Comparison of ENCODE assay signal across 1 cellular context in the genomic region with DNA sequence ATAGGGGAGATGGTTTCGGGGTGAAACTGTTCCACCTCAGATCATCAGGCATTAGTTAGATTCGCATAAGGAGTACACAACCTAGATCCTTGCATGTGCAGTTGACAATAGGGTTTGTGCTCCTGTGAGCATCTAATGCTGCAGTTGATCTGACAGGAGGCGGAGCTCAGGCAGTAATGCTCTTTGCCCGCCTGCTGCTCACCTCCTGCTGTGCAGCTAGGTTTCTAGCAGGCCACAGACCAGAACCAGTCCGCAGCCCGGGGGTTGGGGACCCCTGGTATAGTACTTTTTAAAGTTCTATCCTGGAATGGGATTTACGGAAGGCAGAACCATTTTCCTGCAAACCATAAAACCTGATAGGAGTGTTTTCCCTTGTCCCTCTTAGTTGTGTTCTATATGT.
TF ChIP-seq lines count a peak whose summit lies in the region.

No MANE protein-coding gene starts in this region.

TF ChIP-seq in IMR-90, 13 proteins besides CTCF, POLR2A, EP300 and RAD21 (continued from another document):
- TF ChIP-seq, protein P1, sequence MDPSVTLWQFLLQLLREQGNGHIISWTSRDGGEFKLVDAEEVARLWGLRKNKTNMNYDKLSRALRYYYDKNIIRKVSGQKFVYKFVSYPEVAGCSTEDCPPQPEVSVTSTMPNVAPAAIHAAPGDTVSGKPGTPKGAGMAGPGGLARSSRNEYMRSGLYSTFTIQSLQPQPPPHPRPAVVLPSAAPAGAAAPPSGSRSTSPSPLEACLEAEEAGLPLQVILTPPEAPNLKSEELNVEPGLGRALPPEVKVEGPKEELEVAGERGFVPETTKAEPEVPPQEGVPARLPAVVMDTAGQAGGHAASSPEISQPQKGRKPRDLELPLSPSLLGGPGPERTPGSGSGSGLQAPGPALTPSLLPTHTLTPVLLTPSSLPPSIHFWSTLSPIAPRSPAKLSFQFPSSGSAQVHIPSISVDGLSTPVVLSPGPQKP (IDR thresholded peaks at IDR 0.05; ENCODE audit: borderline replicate concordance, low read depth, low read length), result no peak
- TF ChIP-seq, protein P2, sequence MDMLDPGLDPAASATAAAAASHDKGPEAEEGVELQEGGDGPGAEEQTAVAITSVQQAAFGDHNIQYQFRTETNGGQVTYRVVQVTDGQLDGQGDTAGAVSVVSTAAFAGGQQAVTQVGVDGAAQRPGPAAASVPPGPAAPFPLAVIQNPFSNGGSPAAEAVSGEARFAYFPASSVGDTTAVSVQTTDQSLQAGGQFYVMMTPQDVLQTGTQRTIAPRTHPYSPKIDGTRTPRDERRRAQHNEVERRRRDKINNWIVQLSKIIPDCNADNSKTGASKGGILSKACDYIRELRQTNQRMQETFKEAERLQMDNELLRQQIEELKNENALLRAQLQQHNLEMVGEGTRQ (IDR thresholded peaks at IDR 0.05; ENCODE audit: low read depth, low read length), result no peak
- TF ChIP-seq MAFK (IDR thresholded peaks at IDR 0.05; ENCODE audit: low read depth, low read length) (no peak), CHD1 (IDR thresholded peaks at IDR 0.05; ENCODE audit: low read depth, low read length) (no peak), BHLHE40 (IDR thresholded peaks at IDR 0.05; ENCODE audit: low read depth, low read length) (no peak)
